In the genomic region with DNA sequence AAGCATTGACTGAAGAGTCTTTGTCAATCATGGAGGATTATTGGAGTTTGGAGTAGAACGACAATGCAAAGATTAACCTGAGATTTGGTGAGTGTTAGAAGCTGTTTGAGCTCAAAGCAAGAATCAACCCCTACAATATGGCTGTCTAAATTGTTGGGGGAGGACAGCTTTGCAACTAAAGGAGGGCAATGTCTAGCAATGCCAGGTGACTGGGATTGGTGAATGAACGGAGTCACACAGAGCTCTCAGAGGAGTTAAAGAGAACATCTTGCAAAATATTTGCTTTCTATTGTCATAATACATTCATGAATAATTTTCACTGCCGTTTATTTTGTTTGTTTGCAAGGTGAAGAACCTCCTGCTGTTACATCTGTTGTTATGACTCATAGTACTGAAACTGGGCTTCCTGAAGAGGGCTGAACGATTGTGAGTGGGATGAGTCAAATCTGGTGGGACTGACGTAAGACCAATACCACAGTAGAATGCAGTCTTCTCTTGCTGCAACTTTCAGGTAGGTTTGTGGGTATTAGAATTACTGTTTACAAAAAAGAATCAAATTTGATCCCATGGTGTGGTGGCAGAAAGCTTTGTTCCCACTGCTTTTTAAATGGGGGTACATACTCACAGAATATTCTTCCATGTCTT, we compare ENCODE assay signal across 9 cellular contexts.
A peak's percentile ranks its signal among the peaks of the same experiment; 100 is the strongest.
DNase-seq lines count a peak whose midpoint lies in the region; ATAC-seq and TF ChIP-seq lines count a peak whose summit lies in the region.
"Had no signal": no experiment of that assay in that cellular context is flagged by ENCODE, and none has a peak within 500 bp of the region (broad histone marks: within the 10 kb centered on the region; RNA-seq: fewer than 3 reads in every experiment).

No MANE protein-coding gene starts in this region.

- H3K27me3 ChIP-seq in AG04450 (ENCODE audit: control insufficient read depth, insufficient read depth, low read length): no peaks in the 10 kb centered on the region
- no peaks in the 10 kb centered on the region for H3K27me3 ChIP-seq in heart right ventricle
- H3K27me3 ChIP-seq: upper lobe of left lung had no signal

- 62 to 71% methylated on average over 5 of the region's 5 CpGs for WGBS in heart right ventricle, 2 donors

- CTCF ChIA-PET in AG04450 (lab: Charles Lee): no interaction called here
- CTCF ChIA-PET in activated naive CD4-positive, alpha-beta T cell treated with anti-CD3 and anti-CD28 coated beads, Interleukin-2, amount 10 ng/mL, durations not matched to agents 7 days and 5 days (lab: Charles Lee): no interaction called here

- peak; percentile 83 for DNase-seq in AG04450 (ENCODE audit: low read depth, low spot score)
- peak; percentile 43 for DNase-seq in GM13976 (ENCODE audit: low spot score)
- DNase-seq in NCI-H1417 (lab: John Stamatoyannopoulos, UW): peak; percentile 10 to 91 (median 68)
- DNase-seq in activated naive CD4-positive, alpha-beta T cell treated with anti-CD3 and anti-CD28 coated beads, Interleukin-2, amount 10 ng/mL, durations not matched to agents 7 days and 5 days: peak; percentile 22
- DNase-seq in nephron progenitor cell: no peak
- DNase-seq in pons (ENCODE audit: low spot score): no peak
- no peak for DNase-seq in heart right ventricle
- DNase-seq: upper lobe of left lung had no signal

- TF ChIP-seq CTCF in AG04450 (IDR thresholded peaks at IDR 0.05; ENCODE audit: low read depth, low read length) (no peak), GM13976 (IDR thresholded peaks at IDR 0.05; ENCODE audit: borderline replicate concordance, control extremely low read depth, extremely low read depth, insufficient read depth, missing control alignments) (no peak), nephron progenitor cell (IDR thresholded peaks at IDR 0.05) (no peak), heart right ventricle (IDR thresholded peaks at IDR 0.05) (no peak)

- POLR2A ChIA-PET in AG04450 (lab: Yijun Ruan, JAX): interaction anchor here (1.2 kb wide), 1 partner anchor 57 kb away, joined by 3 read pairs; no protein-coding TSS in a partner anchor

- ATAC-seq in HG02623 (IDR thresholded peaks at IDR 0.05; ENCODE audit: unreplicated experiment) (peak; percentile 87), heart right ventricle (no peak)

- intact Hi-C loops in heart right ventricle (cut with DNase I): no loop called here

- H3K4me1 Mint-ChIP-seq in activated naive CD4-positive, alpha-beta T cell treated with anti-CD3 and anti-CD28 coated beads, Interleukin-2, amount 10 ng/mL, durations not matched to agents 7 days and 5 days: peaks cover 20% of the 10 kb centered on the region
- peaks cover 62% of the 10 kb centered on the region for H3K4me1 Mint-ChIP-seq in nephron progenitor cell

- peaks cover 5% of the 10 kb centered on the region for H3K27me3 Mint-ChIP-seq in activated naive CD4-positive, alpha-beta T cell treated with anti-CD3 and anti-CD28 coated beads, Interleukin-2, amount 10 ng/mL, durations not matched to agents 7 days and 5 days
- no peaks in the 10 kb centered on the region for H3K27me3 Mint-ChIP-seq in nephron progenitor cell (ENCODE audit: low read depth, poor library complexity)

- H3K4me3 ChIP-seq in AG04450 (ENCODE audit: low read depth, low read length): no peak overlapping the region
- H3K4me3 ChIP-seq in heart right ventricle: no peak overlapping the region
- H3K4me3 ChIP-seq: upper lobe of left lung had no signal

- H3K9me3 ChIP-seq in AG04450 (ENCODE audit: control insufficient read depth, insufficient read depth, low read length): no peaks in the 10 kb centered on the region
- no peaks in the 10 kb centered on the region for H3K9me3 ChIP-seq in heart right ventricle
- H3K9me3 ChIP-seq: upper lobe of left lung had no signal

- H3K27ac Mint-ChIP-seq in activated naive CD4-positive, alpha-beta T cell treated with anti-CD3 and anti-CD28 coated beads, Interleukin-2, amount 10 ng/mL, durations not matched to agents 7 days and 5 days: peak overlapping the region; percentile 34
- peak overlapping the region; percentile 74 for H3K27ac Mint-ChIP-seq in nephron progenitor cell

- H3K27ac ChIP-seq in AG04450 (ENCODE audit: low read depth, low read length): no peak overlapping the region
- H3K27ac ChIP-seq in heart right ventricle: peak overlapping the region in 1 of 10 donors; percentile 32
- H3K27ac ChIP-seq: upper lobe of left lung had no signal

- in situ Hi-C loops in GM13976 (cut with MboI; ENCODE audit: low sequenced_read_pairs, unreplicated experiment): no loop called here

- H3K36me3 ChIP-seq in heart right ventricle: peaks cover 0 to 1% (median 0%) of the 10 kb centered on the region in 9 donors

- H3K4me1 ChIP-seq in heart right ventricle: peaks cover 0 to 35% (median 10%) of the 10 kb centered on the region in 9 donors
- H3K4me1 ChIP-seq: upper lobe of left lung had no signal

- H3K36me3 Mint-ChIP-seq in activated naive CD4-positive, alpha-beta T cell treated with anti-CD3 and anti-CD28 coated beads, Interleukin-2, amount 10 ng/mL, durations not matched to agents 7 days and 5 days: no peaks in the 10 kb centered on the region
- peaks cover 67% of the 10 kb centered on the region for H3K36me3 Mint-ChIP-seq in nephron progenitor cell (ENCODE audit: low read depth)

- no peak overlapping the region for H3K4me3 Mint-ChIP-seq in activated naive CD4-positive, alpha-beta T cell treated with anti-CD3 and anti-CD28 coated beads, Interleukin-2, amount 10 ng/mL, durations not matched to agents 7 days and 5 days
- no peak overlapping the region for H3K4me3 Mint-ChIP-seq in nephron progenitor cell

- H3K9me3 Mint-ChIP-seq in activated naive CD4-positive, alpha-beta T cell treated with anti-CD3 and anti-CD28 coated beads, Interleukin-2, amount 10 ng/mL, durations not matched to agents 7 days and 5 days: no peaks in the 10 kb centered on the region
- no peaks in the 10 kb centered on the region for H3K9me3 Mint-ChIP-seq in nephron progenitor cell

Comparison
In these comparisons a context has a peak if more than half of its experiments do, and no peak if none do; other contexts are left out.
1. DNase-seq: peak in AG04450 (single experiment), GM13976 (single experiment), NCI-H1417 (3 of 3) and activated naive CD4-positive, alpha-beta T cell treated with anti-CD3 and anti-CD28 coated beads, Interleukin-2, amount 10 ng/mL, durations not matched to agents 7 days and 5 days (single experiment); none in nephron progenitor cell (single experiment), pons (single experiment) and heart right ventricle (0 of 2).